ENCODE assay signal across 18 cellular contexts in genomic region chr1:31708324-31708723, GRCh38. TPM values are rescaled to one million over a fixed set of nuclear protein-coding genes. Genes with fewer than 3 reads are reported as not detected.
DNase-seq lines count a peak whose midpoint lies in the region; ATAC-seq and TF ChIP-seq lines count a peak whose summit lies in the region.
"Had no signal": no experiment of that assay in that cellular context is flagged by ENCODE, and none has a peak within 500 bp of the region (broad histone marks: within the 10 kb centered on the region; RNA-seq: fewer than 3 reads in every experiment).

No MANE protein-coding gene starts in this region.

- peak overlapping the region; percentile 49 for H3K27ac Mint-ChIP-seq in HFFc6

- intact Hi-C loops in PC-3 (cut with micrococcal nuclease), result no loop called here

- H3K4me3 ChIP-seq in BLaER1 treated with 17β-estradiol and CSF1 and Interleukin-3, amounts not matched to agents 10 nM and 100 nM, result no peak overlapping the region
- H3K4me3 ChIP-seq in astrocyte of the spinal cord (ENCODE audit: low read depth, low read length) (no peak overlapping the region), mesenchymal stem cell (ENCODE audit: insufficient read depth in 1 of 2, low read depth in 1 of 2, low read length in 2 of 2) (no peak overlapping the region), PC-3 (ENCODE audit: low read length) (no peak overlapping the region)
- H3K4me3 ChIP-seq: coronary artery had no signal

- H2BK120ac ChIP-seq in mesenchymal stem cell (ENCODE audit: low read depth, low read length), result no peak overlapping the region

- H3K4me3 Mint-ChIP-seq in HFFc6, result peak overlapping the region; percentile 38

- H2BK12ac ChIP-seq in mesenchymal stem cell (ENCODE audit: low read length in 2 of 2), result no peak overlapping the region

- H3K23ac ChIP-seq in mesenchymal stem cell (ENCODE audit: low read length in 2 of 2), result no peak overlapping the region

- no peaks in the 10 kb centered on the region for H3K79me1 ChIP-seq in mesenchymal stem cell (replicated peaks; ENCODE audit: low read length, poor library complexity, severe bottlenecking)

- H3K9me2 ChIP-seq in PC-3 (replicated peaks; ENCODE audit: low read length), result no peaks in the 10 kb centered on the region

- CTCF ChIA-PET in PC-3 (lab: Charles Lee), result no interaction called here

- ATAC-seq in HG02870 (IDR thresholded peaks at IDR 0.05; ENCODE audit: unreplicated experiment) (no peak), HG02938 (IDR thresholded peaks at IDR 0.05; ENCODE audit: unreplicated experiment) (no peak), HG02798 (IDR thresholded peaks at IDR 0.05; ENCODE audit: poor library complexity, unreplicated experiment) (no peak), PC-3 (no peak)
- ATAC-seq: activated CD4-positive, CD25-positive, alpha-beta regulatory T cell treated with anti-CD3 and anti-CD28 coated beads, Interleukin-2, amount 50 U/mL, for 24 hours had no signal

- no peaks in the 10 kb centered on the region; a peak in 2 of 22 replicates for H4K20me1 ChIP-seq in BLaER1 treated with 17β-estradiol and CSF1 and Interleukin-3, amounts not matched to agents 10 nM and 100 nM
- no peaks in the 10 kb centered on the region for H4K20me1 ChIP-seq in PC-3 (ENCODE audit: low read length)

- H3F3A ChIP-seq in PC-3 (ENCODE audit: low read length, unreplicated experiment), result no peaks in the 10 kb centered on the region

- BruUV-seq in PC-3 (replicated peaks; lab: Mats Ljungman, UMichigan), result no TSS peak

- H2BK5ac ChIP-seq in mesenchymal stem cell (ENCODE audit: low read depth, low read length, poor library complexity, severe bottlenecking), result no peak overlapping the region

- in situ Hi-C loops in astrocyte of the spinal cord (cut with HindIII; ENCODE audit: low sequenced_read_pairs), result no loop called here

- no peak overlapping the region for H3K4ac ChIP-seq in mesenchymal stem cell (ENCODE audit: low read depth in 1 of 2, low read length in 2 of 2)

- no peak overlapping the region for H3K27ac ChIP-seq in BLaER1 treated with 17β-estradiol and CSF1 and Interleukin-3, amounts not matched to agents 10 nM and 100 nM
- H3K27ac ChIP-seq in mesenchymal stem cell (ENCODE audit: low read length, poor library complexity, severe bottlenecking), result no peak overlapping the region
- H3K27ac ChIP-seq in PC-3 (ENCODE audit: low read length), result no peak overlapping the region
- H3K27ac ChIP-seq: coronary artery had no signal

- no peak overlapping the region for H4K91ac ChIP-seq in mesenchymal stem cell (ENCODE audit: low read length)

- H3K36me3 Mint-ChIP-seq in HFFc6 (ENCODE audit: low read depth), result no peaks in the 10 kb centered on the region

- H2BK15ac ChIP-seq in mesenchymal stem cell (ENCODE audit: low read depth, poor library complexity, severe bottlenecking), result no peak overlapping the region

- peak overlapping the region in 1 of 2 experiments; percentile 3 for H3K18ac ChIP-seq in mesenchymal stem cell (ENCODE audit: low read depth in 1 of 2, low read length in 2 of 2)

- H3K27me3 Mint-ChIP-seq in HFFc6 (ENCODE audit: insufficient read depth), result peaks cover 2% of the 10 kb centered on the region

- DNase-seq in HFFc6, result peak; percentile 32
- DNase-seq in astrocyte of the spinal cord (ENCODE audit: low read depth, low spot score), result peak; percentile 62
- peak; percentile 67 for DNase-seq in mesenchymal stem cell
- no peak for DNase-seq in PC-3
- DNase-seq: activated effector memory CD4-positive, alpha-beta T cell treated with Interleukin-2 at 50 U/mL for 16 hours; Caco-2; erythroblast; NCI-H1048; NCI-H2171; SIG-M5 had no signal

- H3K4me1 Mint-ChIP-seq in HFFc6 (ENCODE audit: low read depth), result peaks cover 76% of the 10 kb centered on the region

- H4K8ac ChIP-seq in mesenchymal stem cell (ENCODE audit: low read length), result no peak overlapping the region

- no peak for TF ChIP-seq CTCF in HFFc6 (IDR thresholded peaks at IDR 0.05)
- TF ChIP-seq CTCF in astrocyte of the spinal cord (IDR thresholded peaks at IDR 0.05; ENCODE audit: low read depth, low read length), result no peak
- no peak for TF ChIP-seq CTCF in PC-3 (conservative IDR thresholded peaks at IDR 0.05; ENCODE audit: low read depth, low read length)

- 24% methylated on average over 10 of the region's 11 CpGs for WGBS in mesenchymal stem cell

- H3K9ac ChIP-seq in BLaER1 treated with 17β-estradiol and CSF1 and Interleukin-3, amounts not matched to agents 10 nM and 100 nM, result 0 out of 22 replicates have a peak overlapping the region, but pooled peaks of 1 of the 11 experiments have one; percentile 9
- H3K9ac ChIP-seq in mesenchymal stem cell (ENCODE audit: low read length), result no peak overlapping the region
- no peak overlapping the region for H3K9ac ChIP-seq in PC-3 (ENCODE audit: low read length)

- H3K36me3 ChIP-seq in BLaER1 treated with 17β-estradiol and CSF1 and Interleukin-3, amounts not matched to agents 10 nM and 100 nM, result no peaks in the 10 kb centered on the region
- H3K36me3 ChIP-seq in mesenchymal stem cell (ENCODE audit: control insufficient read depth in 1 of 2, insufficient read depth in 2 of 2, low read depth in 1 of 2, low read length in 2 of 2) (no peaks in the 10 kb centered on the region), PC-3 (ENCODE audit: low read depth, low read length) (no peaks in the 10 kb centered on the region)

- H3K9me3 ChIP-seq in BLaER1 treated with 17β-estradiol and CSF1 and Interleukin-3, amounts not matched to agents 10 nM and 100 nM (replicated peaks in 1 of 11), result no peaks in the 10 kb centered on the region
- H3K9me3 ChIP-seq in mesenchymal stem cell (ENCODE audit: control insufficient read depth, low read length) (no peaks in the 10 kb centered on the region), PC-3 (ENCODE audit: low read length) (no peaks in the 10 kb centered on the region)
- H3K9me3 ChIP-seq: Caco-2 had no signal

- H3K4me1 ChIP-seq in BLaER1 treated with 17β-estradiol and CSF1 and Interleukin-3, amounts not matched to agents 10 nM and 100 nM, result peaks cover 37 to 60% (median 53%) of the 10 kb centered on the region in 10 experiments
- H3K4me1 ChIP-seq in mesenchymal stem cell (ENCODE audit: control insufficient read depth, insufficient read depth, low read depth, low read length) (peaks cover 54% of the 10 kb centered on the region), PC-3 (ENCODE audit: insufficient read depth, low read length) (peaks cover 34% of the 10 kb centered on the region)

- no peaks in the 10 kb centered on the region for H3K79me2 ChIP-seq in PC-3 (ENCODE audit: low read length)

- H3K9me3 Mint-ChIP-seq in HFFc6, result no peaks in the 10 kb centered on the region
- H3K9me3 Mint-ChIP-seq: IgD-negative memory B cell had no signal

- H2AFZ ChIP-seq in mesenchymal stem cell (ENCODE audit: low read depth, low read length), result no peak overlapping the region
- H2AFZ ChIP-seq in PC-3 (ENCODE audit: low read length), result no peak overlapping the region

- peak overlapping the region; percentile 46 to 85 (median 70); a peak in 19 of 22 replicates for H3K4me2 ChIP-seq in BLaER1 treated with 17β-estradiol and CSF1 and Interleukin-3, amounts not matched to agents 10 nM and 100 nM
- H3K4me2 ChIP-seq in mesenchymal stem cell (ENCODE audit: low read length, poor library complexity, severe bottlenecking), result no peak overlapping the region
- H3K4me2 ChIP-seq in PC-3 (ENCODE audit: low read length), result no peak overlapping the region

- H2AK5ac ChIP-seq in mesenchymal stem cell (ENCODE audit: low read length, severe bottlenecking), result no peak overlapping the region

- H3K27me3 ChIP-seq in BLaER1 treated with 17β-estradiol and CSF1 and Interleukin-3, amounts not matched to agents 10 nM and 100 nM, result peaks cover 21 to 80% (median 30%) of the 10 kb centered on the region in 11 experiments
- H3K27me3 ChIP-seq in mesenchymal stem cell (ENCODE audit: control insufficient read depth in 1 of 2, insufficient read depth in 1 of 2, low read length in 2 of 2), result no peaks in the 10 kb centered on the region
- H3K27me3 ChIP-seq in PC-3 (ENCODE audit: low read length), result no peaks in the 10 kb centered on the region

- POLR2A ChIA-PET in PC-3 (lab: Charles Lee; ENCODE audit: unreplicated experiment), result no interaction called here

- no peak overlapping the region for H3K14ac ChIP-seq in mesenchymal stem cell (ENCODE audit: low read length in 2 of 2)

RNA-seq across cellular contexts. Expression of gene COL16A1, which starts 4.5 kb away (rescaled TPM):
- 100 to 1,000 TPM in 1 of 6 experiments, 10 to 100 TPM in 5; 74.1 to 100 (median 87.6) TPM for total RNA-seq in HFFc6 (2021; fragmentation: NEBNext Ultra II Directional; extraction: Animal tissue kit (Norgen Biotek cat#: 25700))
- polyA plus RNA-seq in mesenchymal stem cell (2013, experiment 1 of 2), result 20.9 TPM
- 18.3 TPM for polyA plus RNA-seq in mesenchymal stem cell (2013, experiment 2 of 2)
- 1.7 and 5.0 TPM in 2 replicates for total RNA-seq in PC-3 (2014; rRNA removed)
- total RNA-seq: T-helper 2 cell treated with Interferon-gamma antibody and Interleukin-4, amounts not matched to agents 100 ng/mL and 5 ng/mL, for 36 hours had no signal
- polyA plus RNA-seq: IgD-negative memory B cell had no signal

RNA-seq across cellular contexts. Expression of gene ADGRB2, which starts 55.8 kb away (rescaled TPM):
- 1 to 10 TPM; 4.9 to 8.8 (median 6.4) TPM for total RNA-seq in HFFc6 (2021; fragmentation: NEBNext Ultra II Directional; extraction: Animal tissue kit (Norgen Biotek cat#: 25700))
- polyA plus RNA-seq in mesenchymal stem cell (2013, experiment 1 of 2), result 6.1 TPM
- polyA plus RNA-seq in mesenchymal stem cell (2013, experiment 2 of 2), result 5.3 TPM
- total RNA-seq in PC-3 (2014; rRNA removed), result 12.3 and 15.7 TPM in 2 replicates

Comparison
In these comparisons a context has a peak if more than half of its experiments do, and no peak if none do; other contexts are left out.
1. H3K4me2 ChIP-seq: peak in BLaER1 treated with 17β-estradiol and CSF1 and Interleukin-3, amounts not matched to agents 10 nM and 100 nM (11 of 11); none in mesenchymal stem cell (single experiment) and PC-3 (single experiment).
2. RNA of gene COL16A1, which starts 4.5 kb away (total RNA-seq): 74.1 to 100 TPM in HFFc6; 1.7 to 5.0 TPM in PC-3; every median in the first group is over 10 times any median in the second.